ENCODE assay signal across 25 cellular contexts in the genomic region with DNA sequence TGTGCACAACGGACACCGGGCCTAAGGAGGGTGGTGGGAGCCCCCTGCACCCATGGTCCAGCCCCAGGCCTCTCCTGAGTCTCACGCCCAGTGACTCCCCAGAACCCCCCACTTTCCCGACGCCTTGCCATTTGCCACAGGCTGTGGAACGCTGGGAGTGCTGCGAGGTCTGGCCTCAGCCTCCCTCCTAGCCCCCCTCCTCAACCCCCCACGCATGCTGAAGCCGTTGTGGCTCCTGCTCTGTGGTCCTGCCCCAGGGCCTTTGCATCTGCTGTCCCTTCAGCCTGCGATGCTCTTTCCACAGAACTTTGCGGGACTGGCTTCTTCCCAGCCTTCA.
DNase-seq lines count a peak whose midpoint lies in the region; ATAC-seq and TF ChIP-seq lines count a peak whose summit lies in the region.
"Had no signal": no experiment of that assay in that cellular context is flagged by ENCODE, and none has a peak within 500 bp of the region (broad histone marks: within the 10 kb centered on the region; RNA-seq: fewer than 3 reads in every experiment).

No MANE protein-coding gene starts in this region.

- no peaks in the 10 kb centered on the region for H3K4me1 Mint-ChIP-seq in CD4-positive, alpha-beta T cell (ENCODE audit: low read depth)
- H3K4me1 Mint-ChIP-seq: B cell had no signal

- no peaks in the 10 kb centered on the region for H3K9me3 Mint-ChIP-seq in CD4-positive, alpha-beta T cell

- no peak overlapping the region for H3K9ac ChIP-seq in colonic mucosa (ENCODE audit: low read depth in 2 of 2, low read length in 2 of 2)

- no peak overlapping the region for H3K4me3 Mint-ChIP-seq in CD4-positive, alpha-beta T cell
- H3K4me3 Mint-ChIP-seq: B cell, HFFc6 had no signal

- H3K4me1 ChIP-seq in right atrium auricular region (peaks cover 0 to 21% of the 10 kb centered on the region in 2 donors), colonic mucosa (no peaks in the 10 kb centered on the region), mucosa of descending colon (ENCODE audit: low read depth) (peaks cover 5% of the 10 kb centered on the region), aorta (ENCODE audit: control insufficient read depth in 1 of 2, insufficient read depth in 2 of 2, low read length in 2 of 2) (no peaks in the 10 kb centered on the region)

- TF ChIP-seq CTCF in right atrium auricular region (IDR thresholded peaks at IDR 0.05) (no peak), colonic mucosa (IDR thresholded peaks at IDR 0.05) (no peak), mucosa of descending colon (IDR thresholded peaks at IDR 0.05) (no peak)
- TF ChIP-seq CTCF in CD4-positive, alpha-beta T cell (IDR thresholded peaks at IDR 0.05) = no peak

- intact Hi-C loops in Right ventricle myocardium inferior (cut with DNase I) = no loop called here
- intact Hi-C loops in colonic mucosa (cut with DNase I) = no loop called here
- intact Hi-C loops in mucosa of descending colon (cut with DNase I, micrococcal nuclease) = no loop called here
- intact Hi-C loops in aorta (cut with DNase I) = no loop called here
- intact Hi-C loops in CD4-positive, alpha-beta T cell (cut with DNase I, micrococcal nuclease) = no loop called here

- CTCF ChIA-PET in CD4-positive, alpha-beta T cell (lab: Charles Lee) = no interaction called here

- ATAC-seq in Right ventricle myocardium inferior (no peak), mucosa of descending colon (no peak), aorta (ENCODE audit: low FRiP score) (no peak)
- ATAC-seq in CD4-positive, alpha-beta T cell (ENCODE audit: poor library complexity) = no peak
- ATAC-seq: Panc1; stimulated activated naive CD8-positive, alpha-beta T cell treated with anti-CD3 and anti-CD28 coated beads, Interleukin-15, Interleukin-2, amounts not matched to agents 100 U/mL and 50 U/mL, for 24 hours had no signal

- H3K27ac ChIP-seq in right atrium auricular region (no peak overlapping the region), colonic mucosa (no peak overlapping the region), aorta (ENCODE audit: low read depth in 1 of 2, low read length in 2 of 2) (no peak overlapping the region)
- H3K27ac ChIP-seq in CD4-positive, alpha-beta T cell (ENCODE audit: low read depth, low read length) = no peak overlapping the region
- H3K27ac ChIP-seq: brain microvascular endothelial cell, epithelial cell of prostate, prostate gland, thoracic aorta had no signal

- DNase-seq in Right ventricle myocardium inferior (ENCODE audit: missing footprints) (peak; percentile 16), right atrium auricular region (ENCODE audit: low spot score) (no peak), colonic mucosa (peak; percentile 15), mucosa of descending colon (peak in 2 of 3 donors; percentile 23 to 35), aorta (peak; percentile 37 to 60), CD1c-positive myeloid dendritic cell (ENCODE audit: extremely low spot score) (no peak), DMS153 treated with DMSO at 0.1 percent for 48 hours (lab: John Stamatoyannopoulos, UW; ENCODE audit: unreplicated experiment) (no peak)
- DNase-seq in CD4-positive, alpha-beta T cell = no peak
- DNase-seq: activated CD4-positive, CD25-positive, alpha-beta regulatory T cell treated with anti-CD3 and anti-CD28 coated beads, Interleukin-2, amount 50 U/mL, for 72 hours; activated gamma-delta T cell treated with Interleukin-2 at 50 U/mL for 16 hours; brain microvascular endothelial cell; DMS79; effector CD8-positive, alpha-beta T cell; GF-D8; glutamatergic neuron; HFFc6; NCI-H1417; NCI-H2029 treated with DMSO at 0.1 percent for 48 hours; NCI-H69; stimulated activated naive CD8-positive, alpha-beta T cell treated with anti-CD3 and anti-CD28 coated beads, Interleukin-15, Interleukin-2, amounts not matched to agents 100 U/mL and 50 U/mL, for 24 hours had no signal

- no peaks in the 10 kb centered on the region for H3K9me3 ChIP-seq in right atrium auricular region
- H3K9me3 ChIP-seq in colonic mucosa = no peaks in the 10 kb centered on the region
- H3K9me3 ChIP-seq in mucosa of descending colon = no peaks in the 10 kb centered on the region
- H3K9me3 ChIP-seq in aorta (ENCODE audit: control insufficient read depth, low read length) = no peaks in the 10 kb centered on the region
- no peaks in the 10 kb centered on the region for H3K9me3 ChIP-seq in CD4-positive, alpha-beta T cell (ENCODE audit: control insufficient read depth, low read length)
- H3K9me3 ChIP-seq: prostate gland, thoracic aorta had no signal

- POLR2A ChIA-PET in CD4-positive, alpha-beta T cell (lab: Charles Lee) = no interaction called here

- H3K36me3 Mint-ChIP-seq in CD4-positive, alpha-beta T cell (ENCODE audit: low read depth) = no peaks in the 10 kb centered on the region

- no peaks in the 10 kb centered on the region for H3K27me3 Mint-ChIP-seq in CD4-positive, alpha-beta T cell

- H3K36me3 ChIP-seq in right atrium auricular region = no peaks in the 10 kb centered on the region
- no peaks in the 10 kb centered on the region for H3K36me3 ChIP-seq in colonic mucosa
- no peaks in the 10 kb centered on the region for H3K36me3 ChIP-seq in mucosa of descending colon (ENCODE audit: low read depth)
- no peaks in the 10 kb centered on the region for H3K36me3 ChIP-seq in aorta (ENCODE audit: control insufficient read depth in 1 of 2, insufficient read depth in 2 of 2, low read length in 1 of 2)
- H3K36me3 ChIP-seq: brain microvascular endothelial cell, prostate gland, thoracic aorta had no signal

- H3K27me3 ChIP-seq in right atrium auricular region = no peaks in the 10 kb centered on the region
- no peaks in the 10 kb centered on the region for H3K27me3 ChIP-seq in colonic mucosa
- no peaks in the 10 kb centered on the region for H3K27me3 ChIP-seq in aorta (ENCODE audit: control insufficient read depth in 1 of 2, insufficient read depth in 2 of 2, low read length in 1 of 2)
- no peaks in the 10 kb centered on the region for H3K27me3 ChIP-seq in CD4-positive, alpha-beta T cell (ENCODE audit: control insufficient read depth, insufficient read depth, low read length)
- H3K27me3 ChIP-seq: brain microvascular endothelial cell had no signal

- H3K27ac Mint-ChIP-seq in CD4-positive, alpha-beta T cell = no peak overlapping the region
- H3K27ac Mint-ChIP-seq: B cell, HFFc6 had no signal

- no peak overlapping the region for H3K4me3 ChIP-seq in right atrium auricular region
- H3K4me3 ChIP-seq in colonic mucosa = no peak overlapping the region
- no peak overlapping the region for H3K4me3 ChIP-seq in mucosa of descending colon
- no peak overlapping the region for H3K4me3 ChIP-seq in aorta (ENCODE audit: low read length in 2 of 2)
- H3K4me3 ChIP-seq: prostate gland, thoracic aorta had no signal

- WGBS in aorta, 2 donors = 96 to 97% methylated on average over 11 of the region's 11 CpGs

Comparison
In these comparisons a context has a peak if more than half of its experiments do, and no peak if none do; other contexts are left out.
1. DNase-seq: peak in Right ventricle myocardium inferior (single experiment), colonic mucosa (single experiment), mucosa of descending colon (2 of 3) and aorta (2 of 2); none in right atrium auricular region (single experiment), CD1c-positive myeloid dendritic cell (single experiment), DMS153 treated with DMSO at 0.1 percent for 48 hours (single experiment) and CD4-positive, alpha-beta T cell (0 of 10).